1 cellular context compared by ENCODE assay signal in the genomic region with DNA sequence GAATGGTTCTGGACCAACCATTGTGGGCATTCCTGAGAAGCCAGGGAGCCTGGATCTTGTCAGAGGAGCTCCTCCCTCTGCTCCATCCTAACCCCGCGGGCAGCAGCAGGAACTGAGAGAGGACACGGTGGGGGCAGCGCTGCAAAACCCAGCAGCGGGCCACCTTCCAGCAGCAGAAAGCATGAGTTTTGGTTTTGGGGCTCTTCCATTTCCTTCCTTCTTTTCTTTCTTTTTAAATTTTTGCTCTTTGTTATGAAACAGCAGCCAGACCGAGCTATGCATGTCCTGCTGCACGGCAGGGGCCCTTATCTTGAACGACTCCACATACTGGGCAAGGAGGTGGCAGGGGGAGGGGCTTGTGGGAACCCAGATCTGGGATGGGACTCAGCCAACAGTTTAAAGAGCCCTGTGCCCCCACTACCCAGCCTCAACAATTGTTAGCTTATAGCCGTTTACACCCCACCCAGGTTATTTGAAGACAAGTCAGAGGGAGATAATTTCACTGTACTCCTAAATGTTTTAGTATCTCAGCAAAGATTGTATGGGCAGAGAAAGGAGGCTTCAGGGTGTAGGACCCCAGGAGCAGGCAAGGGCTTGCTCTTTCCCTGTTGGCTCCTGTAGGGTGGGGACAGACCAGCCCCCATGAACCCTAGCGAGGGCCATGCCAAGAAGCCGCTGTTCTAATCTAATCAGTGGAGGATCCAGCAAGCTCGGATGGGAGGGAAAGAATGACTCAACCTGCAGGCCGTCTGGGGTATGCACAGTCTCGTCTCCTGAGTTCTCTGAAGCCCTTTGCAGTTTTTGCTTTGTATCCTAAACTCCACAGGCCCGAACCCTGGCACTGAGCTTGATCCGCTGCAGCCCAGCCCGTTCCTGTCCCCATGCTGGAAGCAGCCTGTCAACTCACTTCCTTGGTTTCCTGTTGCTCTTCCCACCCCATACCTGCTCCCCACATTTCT.
A peak's percentile ranks its signal among the peaks of the same experiment; 100 is the strongest.
TF ChIP-seq lines count a peak whose summit lies in the region.

No MANE protein-coding gene starts in this region.

TF ChIP-seq in K562, 482 proteins besides CTCF, POLR2A, EP300 and RAD21 (continued from another document and continues in another):
- TF ChIP-seq, protein P1, sequence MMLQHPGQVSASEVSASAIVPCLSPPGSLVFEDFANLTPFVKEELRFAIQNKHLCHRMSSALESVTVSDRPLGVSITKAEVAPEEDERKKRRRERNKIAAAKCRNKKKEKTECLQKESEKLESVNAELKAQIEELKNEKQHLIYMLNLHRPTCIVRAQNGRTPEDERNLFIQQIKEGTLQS (IDR thresholded peaks at IDR 0.05) = peak; percentile 76
- TF ChIP-seq, protein P1 (CRISPR knock-in tag; conservative IDR thresholded peaks at IDR 0.05) = no peak
- TF ChIP-seq NONO (IDR thresholded peaks at IDR 0.05; ENCODE audit: low read depth in 2 of 2, low read length in 1 of 2) (no peak), HDAC8 (tag; IDR thresholded peaks at IDR 0.05) (no peak), JUNB (CRISPR knock-in tag; conservative IDR thresholded peaks at IDR 0.05) (0 out of 2 replicates have a peak, but pooled peaks have one; percentile 22), HCFC1 (IDR thresholded peaks at IDR 0.05; ENCODE audit: low read depth, low read length) (no peak), KDM2B (CRISPR knock-in tag; IDR thresholded peaks at IDR 0.05) (no peak), KLF1 (tag; IDR thresholded peaks at IDR 0.05) (no peak), CBX5 (IDR thresholded peaks at IDR 0.05; ENCODE audit: borderline replicate concordance, low read depth) (no peak), ZNF764 (CRISPR knock-in tag; IDR thresholded peaks at IDR 0.05; ENCODE audit: low read depth) (no peak), CHD4 (IDR thresholded peaks at IDR 0.05; ENCODE audit: insufficient read depth, insufficient replicate concordance, low read depth, low read length, poor library complexity, severe bottlenecking) (no peak), SP1 (CRISPR knock-in tag; IDR thresholded peaks at IDR 0.05) (no peak), EZH2 (IDR thresholded peaks at IDR 0.05; ENCODE audit: borderline replicate concordance, low read depth, low read length) (no peak), EP400 (IDR thresholded peaks at IDR 0.05) (no peak), SMAD4 (CRISPR knock-in tag; conservative IDR thresholded peaks at IDR 0.05) (0 out of 2 replicates have a peak, but pooled peaks have one; percentile 24), TBL1XR1 (IDR thresholded peaks at IDR 0.05; ENCODE audit: low read length in 2 of 2) (0 out of 4 replicates have a peak, but pooled peaks of 1 of the 2 experiments have one; percentile 15), RBM34 (IDR thresholded peaks at IDR 0.05; ENCODE audit: borderline replicate concordance, insufficient read depth, low read length) (no peak), JUN (IDR thresholded peaks at IDR 0.05; ENCODE audit: borderline replicate concordance, low read depth, low read length) (peak; percentile 66; the same call in 1 of the 2 replicates), JUN (CRISPR knock-in tag; IDR thresholded peaks at IDR 0.05; ENCODE audit: borderline replicate concordance) (no peak), ELF4 (CRISPR knock-in tag; IDR thresholded peaks at IDR 0.05) (no peak), TAF1 (IDR thresholded peaks at IDR 0.05; ENCODE audit: control insufficient read depth, extremely low read depth, insufficient read depth, low read length, severe bottlenecking) (no peak), ZNF699 (CRISPR knock-in tag; IDR thresholded peaks at IDR 0.05; ENCODE audit: insufficient replicate concordance) (no peak), COPS2 (conservative IDR thresholded peaks at IDR 0.05) (no peak), TEAD1 (CRISPR knock-in tag; IDR thresholded peaks at IDR 0.05) (0 out of 4 replicates have a peak, but pooled peaks of 1 of the 2 experiments have one; percentile 21), FOXJ3 (CRISPR knock-in tag; IDR thresholded peaks at IDR 0.05) (no peak), POLR3G (IDR thresholded peaks at IDR 0.05; ENCODE audit: extremely low read depth, insufficient read length, insufficient replicate concordance) (no peak), FOS (IDR thresholded peaks at IDR 0.05; ENCODE audit: extremely low read depth, insufficient read length) (peak; percentile 13), STAT5A (IDR thresholded peaks at IDR 0.05; ENCODE audit: borderline replicate concordance, low read length) (no peak), SOX6 (IDR thresholded peaks at IDR 0.05) (no peak), MBD2 (IDR thresholded peaks at IDR 0.05; ENCODE audit: borderline replicate concordance, low read depth) (no peak), ZNF589 (CRISPR knock-in tag; IDR thresholded peaks at IDR 0.05; ENCODE audit: low read depth) (no peak), FOXK2 (conservative IDR thresholded peaks at IDR 0.05 in 1 of 2, IDR thresholded peaks at IDR 0.05 in 1 of 2; ENCODE audit: low read depth in 2 of 2) (no peak), E2F3 (CRISPR knock-in tag; IDR thresholded peaks at IDR 0.05) (no peak), NRF1 (conservative IDR thresholded peaks at IDR 0.05 in 1 of 2, IDR thresholded peaks at IDR 0.05 in 1 of 2) (no peak), HMG20A (CRISPR knock-in tag; conservative IDR thresholded peaks at IDR 0.05) (no peak), ADNP (tag; IDR thresholded peaks at IDR 0.05) (no peak)
- TF ChIP-seq, protein P2, sequence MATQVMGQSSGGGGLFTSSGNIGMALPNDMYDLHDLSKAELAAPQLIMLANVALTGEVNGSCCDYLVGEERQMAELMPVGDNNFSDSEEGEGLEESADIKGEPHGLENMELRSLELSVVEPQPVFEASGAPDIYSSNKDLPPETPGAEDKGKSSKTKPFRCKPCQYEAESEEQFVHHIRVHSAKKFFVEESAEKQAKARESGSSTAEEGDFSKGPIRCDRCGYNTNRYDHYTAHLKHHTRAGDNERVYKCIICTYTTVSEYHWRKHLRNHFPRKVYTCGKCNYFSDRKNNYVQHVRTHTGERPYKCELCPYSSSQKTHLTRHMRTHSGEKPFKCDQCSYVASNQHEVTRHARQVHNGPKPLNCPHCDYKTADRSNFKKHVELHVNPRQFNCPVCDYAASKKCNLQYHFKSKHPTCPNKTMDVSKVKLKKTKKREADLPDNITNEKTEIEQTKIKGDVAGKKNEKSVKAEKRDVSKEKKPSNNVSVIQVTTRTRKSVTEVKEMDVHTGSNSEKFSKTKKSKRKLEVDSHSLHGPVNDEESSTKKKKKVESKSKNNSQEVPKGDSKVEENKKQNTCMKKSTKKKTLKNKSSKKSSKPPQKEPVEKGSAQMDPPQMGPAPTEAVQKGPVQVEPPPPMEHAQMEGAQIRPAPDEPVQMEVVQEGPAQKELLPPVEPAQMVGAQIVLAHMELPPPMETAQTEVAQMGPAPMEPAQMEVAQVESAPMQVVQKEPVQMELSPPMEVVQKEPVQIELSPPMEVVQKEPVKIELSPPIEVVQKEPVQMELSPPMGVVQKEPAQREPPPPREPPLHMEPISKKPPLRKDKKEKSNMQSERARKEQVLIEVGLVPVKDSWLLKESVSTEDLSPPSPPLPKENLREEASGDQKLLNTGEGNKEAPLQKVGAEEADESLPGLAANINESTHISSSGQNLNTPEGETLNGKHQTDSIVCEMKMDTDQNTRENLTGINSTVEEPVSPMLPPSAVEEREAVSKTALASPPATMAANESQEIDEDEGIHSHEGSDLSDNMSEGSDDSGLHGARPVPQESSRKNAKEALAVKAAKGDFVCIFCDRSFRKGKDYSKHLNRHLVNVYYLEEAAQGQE (CRISPR knock-in tag; IDR thresholded peaks at IDR 0.05; ENCODE audit: low read depth) = no peak
- TF ChIP-seq, protein P3, sequence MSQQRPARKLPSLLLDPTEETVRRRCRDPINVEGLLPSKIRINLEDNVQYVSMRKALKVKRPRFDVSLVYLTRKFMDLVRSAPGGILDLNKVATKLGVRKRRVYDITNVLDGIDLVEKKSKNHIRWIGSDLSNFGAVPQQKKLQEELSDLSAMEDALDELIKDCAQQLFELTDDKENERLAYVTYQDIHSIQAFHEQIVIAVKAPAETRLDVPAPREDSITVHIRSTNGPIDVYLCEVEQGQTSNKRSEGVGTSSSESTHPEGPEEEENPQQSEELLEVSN (IDR thresholded peaks at IDR 0.05; ENCODE audit: borderline replicate concordance in 1 of 2, extremely low read depth in 1 of 2, insufficient read depth in 1 of 2, insufficient read length in 1 of 2, low read depth in 1 of 2, low read length in 1 of 2, poor library complexity in 1 of 2, severe bottlenecking in 1 of 2) = peak in 1 of 2 experiments; percentile 17
- TF ChIP-seq, protein P4, sequence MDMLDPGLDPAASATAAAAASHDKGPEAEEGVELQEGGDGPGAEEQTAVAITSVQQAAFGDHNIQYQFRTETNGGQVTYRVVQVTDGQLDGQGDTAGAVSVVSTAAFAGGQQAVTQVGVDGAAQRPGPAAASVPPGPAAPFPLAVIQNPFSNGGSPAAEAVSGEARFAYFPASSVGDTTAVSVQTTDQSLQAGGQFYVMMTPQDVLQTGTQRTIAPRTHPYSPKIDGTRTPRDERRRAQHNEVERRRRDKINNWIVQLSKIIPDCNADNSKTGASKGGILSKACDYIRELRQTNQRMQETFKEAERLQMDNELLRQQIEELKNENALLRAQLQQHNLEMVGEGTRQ (CRISPR knock-in tag; IDR thresholded peaks at IDR 0.05) = no peak
- TF ChIP-seq, protein P5, sequence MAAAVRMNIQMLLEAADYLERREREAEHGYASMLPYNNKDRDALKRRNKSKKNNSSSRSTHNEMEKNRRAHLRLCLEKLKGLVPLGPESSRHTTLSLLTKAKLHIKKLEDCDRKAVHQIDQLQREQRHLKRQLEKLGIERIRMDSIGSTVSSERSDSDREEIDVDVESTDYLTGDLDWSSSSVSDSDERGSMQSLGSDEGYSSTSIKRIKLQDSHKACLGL (CRISPR knock-in tag; IDR thresholded peaks at IDR 0.05; ENCODE audit: borderline replicate concordance, poor library complexity, severe bottlenecking) = no peak
- TF ChIP-seq, protein P6, sequence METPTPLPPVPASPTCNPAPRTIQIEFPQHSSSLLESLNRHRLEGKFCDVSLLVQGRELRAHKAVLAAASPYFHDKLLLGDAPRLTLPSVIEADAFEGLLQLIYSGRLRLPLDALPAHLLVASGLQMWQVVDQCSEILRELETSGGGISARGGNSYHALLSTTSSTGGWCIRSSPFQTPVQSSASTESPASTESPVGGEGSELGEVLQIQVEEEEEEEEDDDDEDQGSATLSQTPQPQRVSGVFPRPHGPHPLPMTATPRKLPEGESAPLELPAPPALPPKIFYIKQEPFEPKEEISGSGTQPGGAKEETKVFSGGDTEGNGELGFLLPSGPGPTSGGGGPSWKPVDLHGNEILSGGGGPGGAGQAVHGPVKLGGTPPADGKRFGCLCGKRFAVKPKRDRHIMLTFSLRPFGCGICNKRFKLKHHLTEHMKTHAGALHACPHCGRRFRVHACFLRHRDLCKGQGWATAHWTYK (CRISPR knock-in tag; IDR thresholded peaks at IDR 0.05) = 0 out of 2 replicates have a peak, but pooled peaks have one; percentile 24
- TF ChIP-seq, protein P7, sequence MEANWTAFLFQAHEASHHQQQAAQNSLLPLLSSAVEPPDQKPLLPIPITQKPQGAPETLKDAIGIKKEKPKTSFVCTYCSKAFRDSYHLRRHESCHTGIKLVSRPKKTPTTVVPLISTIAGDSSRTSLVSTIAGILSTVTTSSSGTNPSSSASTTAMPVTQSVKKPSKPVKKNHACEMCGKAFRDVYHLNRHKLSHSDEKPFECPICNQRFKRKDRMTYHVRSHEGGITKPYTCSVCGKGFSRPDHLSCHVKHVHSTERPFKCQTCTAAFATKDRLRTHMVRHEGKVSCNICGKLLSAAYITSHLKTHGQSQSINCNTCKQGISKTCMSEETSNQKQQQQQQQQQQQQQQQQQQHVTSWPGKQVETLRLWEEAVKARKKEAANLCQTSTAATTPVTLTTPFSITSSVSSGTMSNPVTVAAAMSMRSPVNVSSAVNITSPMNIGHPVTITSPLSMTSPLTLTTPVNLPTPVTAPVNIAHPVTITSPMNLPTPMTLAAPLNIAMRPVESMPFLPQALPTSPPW (CRISPR knock-in tag; IDR thresholded peaks at IDR 0.05) = peak; percentile 34; the same call in 1 of the 2 replicates
- TF ChIP-seq, protein P8, sequence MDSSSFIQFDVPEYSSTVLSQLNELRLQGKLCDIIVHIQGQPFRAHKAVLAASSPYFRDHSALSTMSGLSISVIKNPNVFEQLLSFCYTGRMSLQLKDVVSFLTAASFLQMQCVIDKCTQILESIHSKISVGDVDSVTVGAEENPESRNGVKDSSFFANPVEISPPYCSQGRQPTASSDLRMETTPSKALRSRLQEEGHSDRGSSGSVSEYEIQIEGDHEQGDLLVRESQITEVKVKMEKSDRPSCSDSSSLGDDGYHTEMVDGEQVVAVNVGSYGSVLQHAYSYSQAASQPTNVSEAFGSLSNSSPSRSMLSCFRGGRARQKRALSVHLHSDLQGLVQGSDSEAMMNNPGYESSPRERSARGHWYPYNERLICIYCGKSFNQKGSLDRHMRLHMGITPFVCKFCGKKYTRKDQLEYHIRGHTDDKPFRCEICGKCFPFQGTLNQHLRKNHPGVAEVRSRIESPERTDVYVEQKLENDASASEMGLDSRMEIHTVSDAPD (CRISPR knock-in tag; IDR thresholded peaks at IDR 0.05) = no peak
- TF ChIP-seq, protein P9, sequence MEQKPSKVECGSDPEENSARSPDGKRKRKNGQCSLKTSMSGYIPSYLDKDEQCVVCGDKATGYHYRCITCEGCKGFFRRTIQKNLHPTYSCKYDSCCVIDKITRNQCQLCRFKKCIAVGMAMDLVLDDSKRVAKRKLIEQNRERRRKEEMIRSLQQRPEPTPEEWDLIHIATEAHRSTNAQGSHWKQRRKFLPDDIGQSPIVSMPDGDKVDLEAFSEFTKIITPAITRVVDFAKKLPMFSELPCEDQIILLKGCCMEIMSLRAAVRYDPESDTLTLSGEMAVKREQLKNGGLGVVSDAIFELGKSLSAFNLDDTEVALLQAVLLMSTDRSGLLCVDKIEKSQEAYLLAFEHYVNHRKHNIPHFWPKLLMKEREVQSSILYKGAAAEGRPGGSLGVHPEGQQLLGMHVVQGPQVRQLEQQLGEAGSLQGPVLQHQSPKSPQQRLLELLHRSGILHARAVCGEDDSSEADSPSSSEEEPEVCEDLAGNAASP (IDR thresholded peaks at IDR 0.05) = no peak
- TF ChIP-seq, protein P10, sequence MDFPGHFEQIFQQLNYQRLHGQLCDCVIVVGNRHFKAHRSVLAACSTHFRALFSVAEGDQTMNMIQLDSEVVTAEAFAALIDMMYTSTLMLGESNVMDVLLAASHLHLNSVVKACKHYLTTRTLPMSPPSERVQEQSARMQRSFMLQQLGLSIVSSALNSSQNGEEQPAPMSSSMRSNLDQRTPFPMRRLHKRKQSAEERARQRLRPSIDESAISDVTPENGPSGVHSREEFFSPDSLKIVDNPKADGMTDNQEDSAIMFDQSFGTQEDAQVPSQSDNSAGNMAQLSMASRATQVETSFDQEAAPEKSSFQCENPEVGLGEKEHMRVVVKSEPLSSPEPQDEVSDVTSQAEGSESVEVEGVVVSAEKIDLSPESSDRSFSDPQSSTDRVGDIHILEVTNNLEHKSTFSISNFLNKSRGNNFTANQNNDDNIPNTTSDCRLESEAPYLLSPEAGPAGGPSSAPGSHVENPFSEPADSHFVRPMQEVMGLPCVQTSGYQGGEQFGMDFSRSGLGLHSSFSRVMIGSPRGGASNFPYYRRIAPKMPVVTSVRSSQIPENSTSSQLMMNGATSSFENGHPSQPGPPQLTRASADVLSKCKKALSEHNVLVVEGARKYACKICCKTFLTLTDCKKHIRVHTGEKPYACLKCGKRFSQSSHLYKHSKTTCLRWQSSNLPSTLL (IDR thresholded peaks at IDR 0.05) = no peak
